Comparison of ENCODE assay signal across 8 cellular contexts in the genomic region with DNA sequence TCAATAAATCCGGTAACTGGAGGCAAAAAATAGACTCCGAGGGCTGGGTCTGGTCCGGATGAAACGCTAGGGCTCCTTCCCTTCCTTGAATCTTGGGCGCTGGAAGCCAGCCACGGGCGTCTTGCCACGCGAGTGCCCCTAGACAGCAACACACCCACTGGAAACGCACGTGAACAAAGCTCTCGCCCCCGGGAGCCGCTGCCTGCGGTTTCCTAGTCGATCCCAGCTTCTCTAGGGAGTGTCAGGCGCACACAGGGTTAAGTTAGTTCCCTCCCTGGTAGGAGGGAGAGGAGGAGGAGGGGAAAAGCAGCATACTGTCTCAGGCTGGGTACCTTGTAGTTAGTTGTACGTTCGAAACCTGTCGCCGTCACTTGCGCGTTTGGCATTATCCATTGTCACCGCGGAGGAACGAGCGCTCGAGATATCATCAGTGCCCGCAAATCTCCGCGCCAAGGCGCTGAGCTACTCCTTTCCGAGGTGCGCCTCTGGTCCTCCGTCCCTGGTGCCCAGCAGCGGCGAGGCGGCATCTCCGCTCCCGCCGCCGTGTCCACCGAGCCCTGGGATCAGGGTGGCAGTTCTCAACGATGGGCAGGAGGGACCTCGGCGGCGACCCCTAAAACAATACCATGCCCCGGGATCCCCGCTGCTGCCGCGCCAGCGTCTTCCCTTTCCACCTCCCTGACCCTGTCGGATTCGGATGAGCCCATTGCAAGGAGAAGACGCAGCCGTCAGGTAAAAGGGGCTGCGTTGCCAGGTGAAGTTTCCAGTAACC. TPM values are rescaled to one million over a fixed set of nuclear protein-coding genes. Genes with fewer than 3 reads are reported as not detected.
A peak's percentile ranks its signal among the peaks of the same experiment; 100 is the strongest.
DNase-seq lines count a peak whose midpoint lies in the region; ATAC-seq and TF ChIP-seq lines count a peak whose summit lies in the region.

A gene with protein sequence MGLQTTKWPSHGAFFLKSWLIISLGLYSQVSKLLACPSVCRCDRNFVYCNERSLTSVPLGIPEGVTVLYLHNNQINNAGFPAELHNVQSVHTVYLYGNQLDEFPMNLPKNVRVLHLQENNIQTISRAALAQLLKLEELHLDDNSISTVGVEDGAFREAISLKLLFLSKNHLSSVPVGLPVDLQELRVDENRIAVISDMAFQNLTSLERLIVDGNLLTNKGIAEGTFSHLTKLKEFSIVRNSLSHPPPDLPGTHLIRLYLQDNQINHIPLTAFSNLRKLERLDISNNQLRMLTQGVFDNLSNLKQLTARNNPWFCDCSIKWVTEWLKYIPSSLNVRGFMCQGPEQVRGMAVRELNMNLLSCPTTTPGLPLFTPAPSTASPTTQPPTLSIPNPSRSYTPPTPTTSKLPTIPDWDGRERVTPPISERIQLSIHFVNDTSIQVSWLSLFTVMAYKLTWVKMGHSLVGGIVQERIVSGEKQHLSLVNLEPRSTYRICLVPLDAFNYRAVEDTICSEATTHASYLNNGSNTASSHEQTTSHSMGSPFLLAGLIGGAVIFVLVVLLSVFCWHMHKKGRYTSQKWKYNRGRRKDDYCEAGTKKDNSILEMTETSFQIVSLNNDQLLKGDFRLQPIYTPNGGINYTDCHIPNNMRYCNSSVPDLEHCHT (plus strand): TSS at position 342 of the 772 bp plus-strand sequence. CDS start 91,371 bp downstream, outside the sequence.

- H3K9me3 ChIP-seq in aorta (ENCODE audit: control insufficient read depth, low read length) = no peaks in the 10 kb centered on the region

- H3K36me3 ChIP-seq in aorta (ENCODE audit: control insufficient read depth in 1 of 2, insufficient read depth in 2 of 2, low read length in 1 of 2) = no peaks in the 10 kb centered on the region

- H3K27me3 ChIP-seq in aorta (ENCODE audit: control insufficient read depth in 1 of 2, insufficient read depth in 2 of 2, low read length in 1 of 2) = peaks cover 0 to 2% of the 10 kb centered on the region in 2 donors

- WGBS in aorta, 2 donors = 0 to 1% methylated on average over 57 of the region's 57 CpGs

- intact Hi-C loops in aorta (cut with DNase I) = loop anchor here (10.0 kb wide), 1 partner anchor 335 kb away; no protein-coding TSS in a partner anchor

- TF ChIP-seq CTCF in AG04449 (IDR thresholded peaks at IDR 0.05; ENCODE audit: insufficient read depth, low read length, missing control alignments) = no peak

- H3K27ac ChIP-seq in epithelial cell of prostate = peak within 1 kb of the TSS; percentile 94
- H3K27ac ChIP-seq in aorta (ENCODE audit: low read depth in 1 of 2, low read length in 2 of 2) = no peak within 1 kb of the TSS

- CTCF ChIA-PET in AG04449 (lab: Yijun Ruan, JAX) = interaction anchor here (1.2 to 3.7 kb wide), 5 partner anchors 12 to 334 kb away, joined by 3 to 29 read pairs (median 3); no protein-coding TSS in a partner anchor

- DNase-seq in AG04449 (ENCODE audit: low read depth, low spot score) = no peak
- DNase-seq in NCI-H2227 treated with DMSO at 0.1 percent for 48 hours (lab: John Stamatoyannopoulos, UW) = peak; percentile 8
- DNase-seq in epithelial cell of prostate (ENCODE audit: low read depth, low spot score) = no peak
- peak; percentile 44 for DNase-seq in middle frontal gyrus (ENCODE audit: extremely low spot score, low spot score)
- peak; percentile 68 to 85 for DNase-seq in aorta
- no peak for DNase-seq in hepatic stellate cell (ENCODE audit: low spot score)
- DNase-seq in DMS79 treated with DMSO at 0.1 percent for 48 hours (lab: John Stamatoyannopoulos, UW) = no peak
- DNase-seq in NCI-H2171 treated with DMSO at 0.1 percent for 48 hours (lab: John Stamatoyannopoulos, UW) = no peak

- peak; percentile 70 for ATAC-seq in aorta (ENCODE audit: low FRiP score)

- H3K4me3 ChIP-seq in AG04449 (ENCODE audit: low read depth, low read length) (peak within 1 kb of the TSS; percentile 77), aorta (ENCODE audit: low read length in 2 of 2) (peak within 1 kb of the TSS; percentile 27 to 45)

- POLR2A ChIA-PET in AG04449 (lab: Yijun Ruan, JAX) = interaction anchor here (1.1 kb wide), 1 partner anchor 13 kb away, joined by 3 read pairs; no protein-coding TSS in a partner anchor

- H3K4me1 ChIP-seq in aorta (ENCODE audit: control insufficient read depth in 1 of 2, insufficient read depth in 2 of 2, low read length in 2 of 2) = no peaks in the 10 kb centered on the region

RNA-seq across cellular contexts. Expression of the gene that starts here (rescaled TPM):
- total RNA-seq in aorta = 10 to 100 TPM; 21.2 to 91.4 TPM
- 1 to 10 TPM in 1 of 2 donors, under 1 TPM in 1; 0.46 to 6.8 TPM for polyA plus RNA-seq in aorta

Comparison
In these comparisons a context has a peak if more than half of its experiments do, and no peak if none do; other contexts are left out.
1. DNase-seq: peak in NCI-H2227 treated with DMSO at 0.1 percent for 48 hours (single experiment), middle frontal gyrus (single experiment) and aorta (2 of 2); none in AG04449 (single experiment), epithelial cell of prostate (single experiment), hepatic stellate cell (single experiment), DMS79 treated with DMSO at 0.1 percent for 48 hours (single experiment) and NCI-H2171 treated with DMSO at 0.1 percent for 48 hours (single experiment).